Comparison of ENCODE assay signal across 33 cellular contexts in genomic region chr6:3446197-3446596, GRCh38.
"Had no signal": no experiment of that assay in that cellular context is flagged by ENCODE, and none has a peak within 500 bp of the region (broad histone marks: within the 10 kb centered on the region; RNA-seq: fewer than 3 reads in every experiment).

No MANE protein-coding gene starts in this region.

- H3K4me1 Mint-ChIP-seq: activated CD8-positive, alpha-beta memory T cell treated with anti-CD3 and anti-CD28 coated beads, Interleukin-2, amount 10 ng/mL, durations not matched to agents 7 days and 5 days; central memory CD8-positive, alpha-beta T cell had no signal

- H3K27ac ChIP-seq: ascending aorta, cardiac muscle cell, VCaP had no signal

- H3K9me3 Mint-ChIP-seq: activated B cell treated with CpG ODN at 0.5 μM for 24 hours; activated CD4-positive, alpha-beta memory T cell treated with anti-CD3 and anti-CD28 coated beads, Interleukin-2, amount 10 ng/mL, durations not matched to agents 7 days and 5 days; activated naive CD4-positive, alpha-beta T cell treated with anti-CD3 and anti-CD28 coated beads, Interleukin-2, amount 50 U/mL, for 24 hours; activated naive CD8-positive, alpha-beta T cell treated with anti-CD3 and anti-CD28 coated beads, Interleukin-2, amount 50 U/mL, for 24 hours; activated T-cell treated with anti-CD3 and anti-CD28 coated beads, Interleukin-2, amount 50 U/mL, for 24 hours; activated T-helper 2 cell treated with anti-CD3 and anti-CD28 coated beads, Interferon-gamma antibody, Interleukin-2, Interleukin-4, amounts not matched to agents 10 μg/mL and 5 μg/mL and 100 μg/mL, durations not matched to agents 14 hours and 24 hours and 36 hours; central memory CD8-positive, alpha-beta T cell; T-helper 1 cell treated with Interleukin-12 subunit alpha and Interleukin-12 subunit beta and Interleukin-4 antibody, amounts not matched to agents 30 μg/mL and 1 μg/mL, for 36 hours; T-helper 2 cell treated with Interferon-gamma antibody and Interleukin-4, amounts not matched to agents 5 μg/mL and 100 μg/mL, for 36 hours had no signal

- H3K27me3 ChIP-seq: ascending aorta, cardiac muscle cell had no signal

- H3K4me1 ChIP-seq: ascending aorta had no signal

- H3K36me3 ChIP-seq: ascending aorta, cardiac muscle cell had no signal

- H3K9me3 ChIP-seq: ascending aorta had no signal

- H3K4me3 ChIP-seq: ascending aorta, cardiac muscle cell had no signal

- ATAC-seq: activated CD8-positive, alpha-beta memory T cell treated with anti-CD3 and anti-CD28 coated beads, Interleukin-2, amount 10 ng/mL, durations not matched to agents 7 days and 5 days; activated CD8-positive, alpha-beta T cell treated with anti-CD3 and anti-CD28 coated beads, Interleukin-2, amount 10 ng/mL, durations not matched to agents 7 days and 5 days; activated naive CD8-positive, alpha-beta T cell treated with anti-CD3 and anti-CD28 coated beads, Interleukin-2, amount 50 U/mL, for 24 hours had no signal

- H3K36me3 Mint-ChIP-seq: activated CD8-positive, alpha-beta memory T cell treated with anti-CD3 and anti-CD28 coated beads, Interleukin-2, amount 10 ng/mL, durations not matched to agents 7 days and 5 days; activated naive CD8-positive, alpha-beta T cell; activated naive CD8-positive, alpha-beta T cell treated with anti-CD3 and anti-CD28 coated beads, Interleukin-2, amount 10 ng/mL, durations not matched to agents 7 days and 5 days had no signal

- DNase-seq: activated B cell treated with CpG ODN at 0.5 μM for 24 hours; activated CD4-positive, alpha-beta memory T cell treated with anti-CD3 and anti-CD28 coated beads, Interleukin-2, amount 10 ng/mL, durations not matched to agents 7 days and 5 days; activated CD4-positive, alpha-beta T cell treated with anti-CD3 and anti-CD28 coated beads for 48 hours; activated CD4-positive, alpha-beta T cell treated with anti-CD3 and anti-CD28 coated beads, Interleukin-2, amount 10 ng/mL, durations not matched to agents 7 days and 5 days; activated CD4-positive, alpha-beta T cell treated with anti-CD3 and anti-CD28 coated beads, Interleukin-2, amount 50 U/mL, for 48 hours; activated CD4-positive, CD25-positive, alpha-beta regulatory T cell treated with anti-CD3 and anti-CD28 coated beads, Interleukin-2, amount 50 U/mL, for 72 hours; activated CD8-positive, alpha-beta memory T cell treated with anti-CD3 and anti-CD28 coated beads for 24 hours; activated CD8-positive, alpha-beta memory T cell treated with anti-CD3 and anti-CD28 coated beads, Interleukin-2, amount 10 ng/mL, durations not matched to agents 7 days and 5 days; activated CD8-positive, alpha-beta memory T cell treated with anti-CD3 and anti-CD28 coated beads, Interleukin-2, amount 50 U/mL, for 48 hours; activated CD8-positive, alpha-beta T cell treated with anti-CD3 and anti-CD28 coated beads, Interleukin-2, amount 10 ng/mL, durations not matched to agents 7 days and 5 days; activated effector memory CD4-positive, alpha-beta T cell treated with Interleukin-2 at 50 U/mL for 16 hours; activated gamma-delta T cell; activated naive CD4-positive, alpha-beta T cell treated with anti-CD3 and anti-CD28 coated beads, Interleukin-2, amount 10 ng/mL, durations not matched to agents 7 days and 5 days; activated naive CD4-positive, alpha-beta T cell treated with Interleukin-2 at 50 U/mL for 16 hours; activated naive CD8-positive, alpha-beta T cell treated with anti-CD3 and anti-CD28 coated beads, Interleukin-2, amount 10 ng/mL, durations not matched to agents 7 days and 5 days; activated naive CD8-positive, alpha-beta T cell treated with anti-CD3 and anti-CD28 coated beads, Interleukin-2, amount 50 U/mL, for 24 hours; activated T-cell treated with anti-CD3 and anti-CD28 coated beads, Interleukin-2, amount 50 U/mL, for 24 hours; activated T-cell treated with anti-CD3 and anti-CD28 coated beads, Interleukin-2, amount 50 U/mL, for 48 hours; amygdala; anterior cingulate cortex; caudate nucleus; cerebellar nuclear complex; T-helper 2 cell; T-helper 9 cell had no signal

- H3K27me3 Mint-ChIP-seq: activated CD4-positive, alpha-beta memory T cell treated with anti-CD3 and anti-CD28 coated beads, Interleukin-2, amount 10 ng/mL, durations not matched to agents 7 days and 5 days; activated CD4-positive, alpha-beta T cell treated with anti-CD3 and anti-CD28 coated beads, Interleukin-2, amount 10 ng/mL, durations not matched to agents 7 days and 5 days; activated naive CD4-positive, alpha-beta T cell treated with anti-CD3 and anti-CD28 coated beads, Interleukin-2, amount 50 U/mL, for 24 hours; activated naive CD8-positive, alpha-beta T cell; activated naive CD8-positive, alpha-beta T cell treated with anti-CD3 and anti-CD28 coated beads, Interleukin-2, amount 10 ng/mL, durations not matched to agents 7 days and 5 days; activated naive CD8-positive, alpha-beta T cell treated with anti-CD3 and anti-CD28 coated beads, Interleukin-2, amount 50 U/mL, for 24 hours had no signal

- H3K4me3 Mint-ChIP-seq: activated B cell treated with CpG ODN at 0.5 μM for 24 hours; activated CD4-positive, alpha-beta memory T cell treated with anti-CD3 and anti-CD28 coated beads, Interleukin-2, amount 10 ng/mL, durations not matched to agents 7 days and 5 days; activated CD4-positive, alpha-beta T cell treated with anti-CD3 and anti-CD28 coated beads, Interleukin-2, amount 10 ng/mL, durations not matched to agents 7 days and 5 days; activated CD8-positive, alpha-beta memory T cell treated with anti-CD3 and anti-CD28 coated beads, Interleukin-2, amount 10 ng/mL, durations not matched to agents 7 days and 5 days; activated CD8-positive, alpha-beta T cell treated with anti-CD3 and anti-CD28 coated beads, Interleukin-2, amount 10 ng/mL, durations not matched to agents 7 days and 5 days; activated naive CD4-positive, alpha-beta T cell treated with anti-CD3 and anti-CD28 coated beads, Interleukin-2, amount 10 ng/mL, durations not matched to agents 7 days and 5 days; activated naive CD4-positive, alpha-beta T cell treated with anti-CD3 and anti-CD28 coated beads, Interleukin-2, amount 50 U/mL, for 24 hours; activated naive CD8-positive, alpha-beta T cell; activated naive CD8-positive, alpha-beta T cell treated with anti-CD3 and anti-CD28 coated beads, Interleukin-2, amount 10 ng/mL, durations not matched to agents 7 days and 5 days; activated naive CD8-positive, alpha-beta T cell treated with anti-CD3 and anti-CD28 coated beads, Interleukin-2, amount 50 U/mL, for 24 hours; activated T-cell treated with anti-CD3 and anti-CD28 coated beads, Interleukin-2, amount 50 U/mL, for 24 hours; central memory CD8-positive, alpha-beta T cell; T-helper 1 cell treated with Interleukin-12 subunit alpha and Interleukin-12 subunit beta and Interleukin-4 antibody, amounts not matched to agents 30 μg/mL and 1 μg/mL, for 36 hours; T-helper 2 cell treated with Interferon-gamma antibody and Interleukin-4, amounts not matched to agents 5 μg/mL and 100 μg/mL, for 36 hours had no signal

- H3K27ac Mint-ChIP-seq: activated B cell treated with CpG ODN at 0.5 μM for 24 hours; activated CD4-positive, alpha-beta memory T cell treated with anti-CD3 and anti-CD28 coated beads, Interleukin-2, amount 10 ng/mL, durations not matched to agents 7 days and 5 days; activated CD4-positive, alpha-beta T cell treated with anti-CD3 and anti-CD28 coated beads, Interleukin-2, amount 10 ng/mL, durations not matched to agents 7 days and 5 days; activated CD8-positive, alpha-beta memory T cell treated with anti-CD3 and anti-CD28 coated beads, Interleukin-2, amount 10 ng/mL, durations not matched to agents 7 days and 5 days; activated CD8-positive, alpha-beta T cell treated with anti-CD3 and anti-CD28 coated beads, Interleukin-2, amount 10 ng/mL, durations not matched to agents 7 days and 5 days; activated naive CD4-positive, alpha-beta T cell treated with anti-CD3 and anti-CD28 coated beads, Interleukin-2, amount 10 ng/mL, durations not matched to agents 7 days and 5 days; activated naive CD4-positive, alpha-beta T cell treated with anti-CD3 and anti-CD28 coated beads, Interleukin-2, amount 50 U/mL, for 24 hours; activated naive CD8-positive, alpha-beta T cell; activated naive CD8-positive, alpha-beta T cell treated with anti-CD3 and anti-CD28 coated beads, Interleukin-2, amount 10 ng/mL, durations not matched to agents 7 days and 5 days; activated naive CD8-positive, alpha-beta T cell treated with anti-CD3 and anti-CD28 coated beads, Interleukin-2, amount 50 U/mL, for 24 hours; activated T-cell treated with anti-CD3 and anti-CD28 coated beads, Interleukin-2, amount 50 U/mL, for 24 hours; activated T-helper 2 cell treated with anti-CD3 and anti-CD28 coated beads, Interferon-gamma antibody, Interleukin-2, Interleukin-4, amounts not matched to agents 10 μg/mL and 5 μg/mL and 100 μg/mL, durations not matched to agents 14 hours and 24 hours and 36 hours; T-helper 1 cell treated with Interleukin-12 subunit alpha and Interleukin-12 subunit beta and Interleukin-4 antibody, amounts not matched to agents 30 μg/mL and 1 μg/mL, for 36 hours; T-helper 2 cell treated with Interferon-gamma antibody and Interleukin-4, amounts not matched to agents 5 μg/mL and 100 μg/mL, for 36 hours had no signal
